In the genomic region with DNA sequence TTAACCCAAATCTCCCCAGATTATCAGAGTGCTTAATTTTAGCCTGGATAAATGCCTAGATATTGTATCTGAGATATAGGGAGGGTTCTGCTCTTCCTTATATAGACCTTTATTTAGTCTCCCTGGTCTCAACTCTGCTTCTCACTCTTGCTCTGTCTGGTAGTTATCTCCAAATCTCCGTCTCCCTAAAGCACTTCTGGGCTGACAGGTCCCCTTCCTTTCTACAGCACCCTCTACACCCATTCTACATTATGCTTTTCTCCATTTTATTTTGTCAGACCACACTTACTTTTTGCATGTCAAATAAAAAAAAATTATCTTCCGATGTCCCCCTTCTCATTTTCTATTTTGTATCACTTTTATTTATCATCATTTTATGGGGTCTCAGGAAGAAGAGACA, we compare ENCODE assay signal across 10 cellular contexts. TPM values are rescaled to one million over a fixed set of nuclear protein-coding genes. Genes with fewer than 3 reads are reported as not detected.
DNase-seq lines count a peak whose midpoint lies in the region; ATAC-seq, FAIRE-seq and TF ChIP-seq lines count a peak whose summit lies in the region.
"Had no signal": no experiment of that assay in that cellular context is flagged by ENCODE, and none has a peak within 500 bp of the region (broad histone marks: within the 10 kb centered on the region; RNA-seq: fewer than 3 reads in every experiment).

No MANE protein-coding gene starts in this region.

- H3K79me2 ChIP-seq in KMS-11 (ENCODE audit: insufficient read depth, low read depth), result peaks cover 26% of the 10 kb centered on the region
- H3K79me2 ChIP-seq in mammary epithelial cell (ENCODE audit: insufficient read depth, low read length), result peaks cover 36% of the 10 kb centered on the region
- peaks cover 28% of the 10 kb centered on the region for H3K79me2 ChIP-seq in neural progenitor cell (ENCODE audit: low read depth)

- H3K36me3 ChIP-seq in KMS-11 (ENCODE audit: insufficient read depth), result no peaks in the 10 kb centered on the region
- no peaks in the 10 kb centered on the region for H3K36me3 ChIP-seq in mammary epithelial cell (ENCODE audit: insufficient read depth, low read length)
- no peaks in the 10 kb centered on the region for H3K36me3 ChIP-seq in neural progenitor cell

- peak overlapping the region; percentile 92 for H3K4me3 Mint-ChIP-seq in CD4-positive, alpha-beta T cell
- H3K4me3 Mint-ChIP-seq in neural progenitor cell, result peak overlapping the region; percentile 17

- peak overlapping the region; percentile 96 for H3K27ac Mint-ChIP-seq in CD4-positive, alpha-beta T cell
- H3K27ac Mint-ChIP-seq in neural progenitor cell, result no peak overlapping the region

- H3K27ac ChIP-seq in CD4-positive, alpha-beta T cell (ENCODE audit: low read depth, low read length), result no peak overlapping the region
- H3K27ac ChIP-seq in KMS-11 (no peak overlapping the region; the same call in 1 of the 2 replicates), mammary epithelial cell (ENCODE audit: insufficient read depth, low read depth, low read length) (no peak overlapping the region), neural progenitor cell (no peak overlapping the region)

- intact Hi-C loops in CD4-positive, alpha-beta T cell (cut with DNase I, micrococcal nuclease), result no loop called here
- intact Hi-C loops in mammary epithelial cell (cut with micrococcal nuclease), result no loop called here

- H3K4me1 ChIP-seq in KMS-11 (ENCODE audit: low read depth, poor library complexity, severe bottlenecking) (peaks cover 31% of the 10 kb centered on the region), mammary epithelial cell (ENCODE audit: insufficient read depth, low read length) (peaks cover 25% of the 10 kb centered on the region), neural progenitor cell (peaks cover 23% of the 10 kb centered on the region)

- no peak overlapping the region for H3K4me3 ChIP-seq in KMS-11 (IDR thresholded peaks at IDR 0.05; ENCODE audit: insufficient read depth, low read depth, low read length)
- H3K4me3 ChIP-seq in mammary epithelial cell (replicated peaks in 1 of 3; ENCODE audit: insufficient read depth in 1 of 3, low read depth in 2 of 3, low read length in 3 of 3), result no peak overlapping the region
- peak overlapping the region; percentile 87 for H3K4me3 ChIP-seq in neural progenitor cell

- POLR2A ChIA-PET in CD4-positive, alpha-beta T cell (lab: Charles Lee), result interaction anchor here (1.4 kb wide), 2 partner anchors 39 to 604 kb away, joined by 3 read pairs; partner anchors contain the start of gene RAD52

- ATAC-seq in CD4-positive, alpha-beta T cell (ENCODE audit: poor library complexity), result no peak
- ATAC-seq in GM18907 (IDR thresholded peaks at IDR 0.05; ENCODE audit: unreplicated experiment), result no peak

- peaks cover 40% of the 10 kb centered on the region for H3K4me1 Mint-ChIP-seq in CD4-positive, alpha-beta T cell (ENCODE audit: low read depth)
- peaks cover 32% of the 10 kb centered on the region for H3K4me1 Mint-ChIP-seq in neural progenitor cell

- H3K9me3 ChIP-seq in CD4-positive, alpha-beta T cell (ENCODE audit: control insufficient read depth, low read length), result no peaks in the 10 kb centered on the region
- H3K9me3 ChIP-seq in mammary epithelial cell (replicated peaks; ENCODE audit: insufficient read depth, low read length), result no peaks in the 10 kb centered on the region
- no peaks in the 10 kb centered on the region for H3K9me3 ChIP-seq in neural progenitor cell (ENCODE audit: low read depth)

- H2AFZ ChIP-seq in KMS-11 (ENCODE audit: low read depth), result no peak overlapping the region
- H2AFZ ChIP-seq in mammary epithelial cell (ENCODE audit: low read depth, low read length), result no peak overlapping the region
- no peak overlapping the region for H2AFZ ChIP-seq in neural progenitor cell (replicated peaks)

- BruUV-seq in mammary epithelial cell (replicated peaks; lab: Mats Ljungman, UMichigan), result no TSS peak

- in situ Hi-C loops in mammary epithelial cell (cut with MboI; ENCODE audit: low sequenced_read_pairs in 2 of 2), result no loop called here

- H3K9ac ChIP-seq in KMS-11 (peak overlapping the region; percentile 94; the same call in 1 of the 2 replicates), mammary epithelial cell (ENCODE audit: insufficient read depth, low read length) (no peak overlapping the region), neural progenitor cell (no peak overlapping the region)

- H3K27me3 ChIP-seq in CD4-positive, alpha-beta T cell (ENCODE audit: control insufficient read depth, insufficient read depth, low read length), result no peaks in the 10 kb centered on the region
- no peaks in the 10 kb centered on the region for H3K27me3 ChIP-seq in KMS-11 (ENCODE audit: insufficient read depth, low read depth)
- no peaks in the 10 kb centered on the region for H3K27me3 ChIP-seq in mammary epithelial cell (ENCODE audit: insufficient read depth, low read length)
- no peaks in the 10 kb centered on the region for H3K27me3 ChIP-seq in neural progenitor cell

- H3K9me3 Mint-ChIP-seq in CD4-positive, alpha-beta T cell, result no peaks in the 10 kb centered on the region
- H3K9me3 Mint-ChIP-seq in neural progenitor cell, result no peaks in the 10 kb centered on the region

- TF ChIP-seq CTCF in CD4-positive, alpha-beta T cell (IDR thresholded peaks at IDR 0.05), result no peak
- TF ChIP-seq CTCF in KMS-11 (conservative IDR thresholded peaks at IDR 0.05; ENCODE audit: low read depth, low read length), result no peak
- no peak for TF ChIP-seq CTCF in mammary epithelial cell (conservative IDR thresholded peaks at IDR 0.05 in 1 of 2, IDR thresholded peaks at IDR 0.05 in 1 of 2; ENCODE audit: extremely low read depth in 1 of 2, insufficient read depth in 1 of 2, low read depth in 1 of 2, low read length in 2 of 2)
- no peak for TF ChIP-seq CTCF in neural progenitor cell (IDR thresholded peaks at IDR 0.05)

- DNase-seq in CD4-positive, alpha-beta T cell, result no peak
- DNase-seq in mammary epithelial cell (no peak), neural progenitor cell (ENCODE audit: low spot score) (no peak), GM19239 (ENCODE audit: insufficient read length, low spot score) (no peak), OCI-M1 (lab: John Stamatoyannopoulos, UW) (no peak)
- no peak for DNase-seq in stimulated activated naive CD4-positive, alpha-beta T cell treated with Interleukin-2 at 50 U/mL for 16 hours (lab: John Stamatoyannopoulos, UW)
- DNase-seq: activated naive CD4-positive, alpha-beta T cell; NCI-H187 treated with DMSO at 0.1 percent for 48 hours had no signal

- FAIRE-seq in GM19239 (lab: Jason Lieb, UNC), result no peak

- 96% methylated on average over 2 of the region's 2 CpGs for WGBS in mammary epithelial cell (ENCODE audit: low coverage, missing lambda C conversion rate)

- dilution Hi-C loops in mammary epithelial cell (cut with HindIII; ENCODE audit: low sequenced_read_pairs), result no loop called here

- H4K20me1 ChIP-seq in KMS-11 (ENCODE audit: insufficient read depth) (no peaks in the 10 kb centered on the region), mammary epithelial cell (ENCODE audit: insufficient read depth, low read length) (no peaks in the 10 kb centered on the region), neural progenitor cell (ENCODE audit: low read depth) (peaks cover 6% of the 10 kb centered on the region)

- CTCF ChIA-PET in CD4-positive, alpha-beta T cell (lab: Charles Lee), result interaction anchor here (1.0 kb wide), 1 partner anchor 40 kb away, joined by 3 read pairs; the partner anchor contains the start of gene RAD52
- CTCF ChIA-PET in mammary epithelial cell (lab: Charles Lee; ENCODE audit: low non-redundant PET), result no interaction called here

- H3K36me3 Mint-ChIP-seq in CD4-positive, alpha-beta T cell (ENCODE audit: low read depth), result peaks cover 11% of the 10 kb centered on the region
- H3K36me3 Mint-ChIP-seq in neural progenitor cell, result peaks cover 4% of the 10 kb centered on the region

- H3F3A ChIP-seq in neural progenitor cell (ENCODE audit: low read depth), result peaks cover 6% of the 10 kb centered on the region

- H3K27me3 Mint-ChIP-seq in CD4-positive, alpha-beta T cell, result no peaks in the 10 kb centered on the region
- H3K27me3 Mint-ChIP-seq in neural progenitor cell (ENCODE audit: insufficient read depth, low read depth), result peaks cover 8% of the 10 kb centered on the region

- H3K4me2 ChIP-seq in KMS-11 (peak overlapping the region; percentile 66), mammary epithelial cell (ENCODE audit: insufficient read depth, low read depth, low read length) (peak overlapping the region; percentile 100), neural progenitor cell (peak overlapping the region; percentile 84)

RNA-seq across cellular contexts. Expression of gene ERC1, which starts 2.0 kb away (rescaled TPM):
- 10 to 100 TPM; 40.1 to 49.6 TPM for total RNA-seq in CD4-positive, alpha-beta T cell
- total RNA-seq in mammary epithelial cell, result 10 to 100 TPM; 41.0 to 88.7 TPM
- polyA plus RNA-seq in mammary epithelial cell, result 16.7 TPM
- polyA minus RNA-seq in mammary epithelial cell, result 72.5 TPM
- 17.5 and 27.5 TPM in 2 replicates for total RNA-seq in neural progenitor cell (ENCODE audit: low replicate concordance)

RNA-seq across cellular contexts. Expression of gene RAD52, which starts 39.6 kb away (rescaled TPM):
- 1 to 10 TPM; 7.0 to 8.1 TPM for total RNA-seq in CD4-positive, alpha-beta T cell
- total RNA-seq in mammary epithelial cell (10 to 100 TPM; 11.7 to 16.5 TPM), neural progenitor cell (ENCODE audit: low replicate concordance) (30.6 and 43.4 TPM in 2 replicates)
- 7.6 TPM for polyA plus RNA-seq in mammary epithelial cell
- 4.8 TPM for polyA minus RNA-seq in mammary epithelial cell
